17 cellular contexts compared by ENCODE assay signal in the genomic region with DNA sequence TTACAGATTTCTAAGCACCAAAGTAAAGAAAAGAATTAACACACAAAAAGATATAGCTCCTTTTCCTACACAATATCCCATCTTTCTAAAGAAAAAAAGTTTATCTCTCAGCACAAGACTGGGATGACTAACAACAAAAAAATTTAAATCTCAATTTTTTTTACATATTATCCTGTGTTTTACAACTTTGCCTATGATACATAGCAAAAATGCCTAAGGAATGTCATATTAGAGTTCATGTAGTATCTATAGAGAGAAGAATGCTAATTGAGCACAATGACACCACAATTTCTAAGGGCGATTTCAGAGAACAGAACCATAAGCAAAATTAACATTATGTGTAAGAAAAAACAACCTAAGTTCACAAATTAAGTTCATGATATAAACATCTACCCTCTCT.
DNase-seq lines count a peak whose midpoint lies in the region; ATAC-seq, FAIRE-seq and TF ChIP-seq lines count a peak whose summit lies in the region.
"Had no signal": no experiment of that assay in that cellular context is flagged by ENCODE, and none has a peak within 500 bp of the region (broad histone marks: within the 10 kb centered on the region; RNA-seq: fewer than 3 reads in every experiment).

No MANE protein-coding gene starts in this region.

- FAIRE-seq in HTR-8/SVneo (lab: Jason Lieb, UNC), result no peak
- FAIRE-seq: GM12878 had no signal

- DNase-seq in ACHN, result peak; percentile 70
- peak; percentile 74 for DNase-seq in HTR-8/SVneo (ENCODE audit: insufficient read length, low spot score)
- no peak for DNase-seq in brain microvascular endothelial cell
- peak; percentile 73 for DNase-seq in iris pigment epithelial cell (ENCODE audit: low read depth)
- no peak for DNase-seq in T1000 (lab: John Stamatoyannopoulos, UW)
- no peak for DNase-seq in activated T-cell treated with anti-CD3 and anti-CD28 coated beads, Interleukin-2, amount 50 U/mL, for 1 hour
- DNase-seq in activated naive CD4-positive, alpha-beta T cell treated with anti-CD3 and anti-CD28 coated beads, Interleukin-2, amount 50 U/mL, for 16 hours, result no peak
- DNase-seq: activated CD4-positive, alpha-beta T cell treated with anti-CD3 and anti-CD28 coated beads, Interleukin-2, amount 10 ng/mL, durations not matched to agents 7 days and 5 days; aorta; DMS79 treated with DMSO at 0.1 percent for 48 hours; NCI-H2029; stimulated activated naive CD8-positive, alpha-beta T cell treated with anti-CD3 and anti-CD28 coated beads, Interleukin-15, Interleukin-2, amounts not matched to agents 100 U/mL and 50 U/mL, for 24 hours had no signal

- peaks cover 4% of the 10 kb centered on the region for H3K36me3 ChIP-seq in brain microvascular endothelial cell (replicated peaks)

- TF ChIP-seq CTCF in brain microvascular endothelial cell (IDR thresholded peaks at IDR 0.05; ENCODE audit: low read depth, low read length, missing control alignments), result no peak

- ATAC-seq in GM21717 (IDR thresholded peaks at IDR 0.05; ENCODE audit: unreplicated experiment), result no peak
- ATAC-seq: GM12878; stimulated activated naive CD8-positive, alpha-beta T cell treated with anti-CD3 and anti-CD28 coated beads, Interleukin-15, Interleukin-2, amounts not matched to agents 100 U/mL and 50 U/mL, for 24 hours had no signal

- H3K27ac ChIP-seq in brain microvascular endothelial cell, result peak overlapping the region; percentile 77
- H3K27ac ChIP-seq: BLaER1, neutrophil, vagina had no signal

- in situ Hi-C loops in ACHN (cut with HindIII; ENCODE audit: low pct_ligation_motif_present, low pct_unique_long_range_greater_than_20kb, low sequenced_read_pairs), result no loop called here
- in situ Hi-C loops in brain microvascular endothelial cell (cut with HindIII; ENCODE audit: low pct_ligation_motif_present, low sequenced_read_pairs), result no loop called here

- H3K27me3 ChIP-seq in brain microvascular endothelial cell (replicated peaks), result no peaks in the 10 kb centered on the region
- H3K27me3 ChIP-seq: BLaER1, neutrophil, vagina had no signal

- H3K4me3 ChIP-seq in brain microvascular endothelial cell (ENCODE audit: low read depth, low read length), result no peak overlapping the region
- H3K4me3 ChIP-seq: BLaER1, GM12878, vagina had no signal

Comparison
In these comparisons a context has a peak if more than half of its experiments do, and no peak if none do; other contexts are left out.
1. DNase-seq: peak in ACHN (single experiment), HTR-8/SVneo (single experiment) and iris pigment epithelial cell (single experiment); none in brain microvascular endothelial cell (single experiment), T1000 (single experiment), activated T-cell treated with anti-CD3 and anti-CD28 coated beads, Interleukin-2, amount 50 U/mL, for 1 hour (single experiment) and activated naive CD4-positive, alpha-beta T cell treated with anti-CD3 and anti-CD28 coated beads, Interleukin-2, amount 50 U/mL, for 16 hours (single experiment).